ENCODE assay signal across 1 cellular context in the genomic region with DNA sequence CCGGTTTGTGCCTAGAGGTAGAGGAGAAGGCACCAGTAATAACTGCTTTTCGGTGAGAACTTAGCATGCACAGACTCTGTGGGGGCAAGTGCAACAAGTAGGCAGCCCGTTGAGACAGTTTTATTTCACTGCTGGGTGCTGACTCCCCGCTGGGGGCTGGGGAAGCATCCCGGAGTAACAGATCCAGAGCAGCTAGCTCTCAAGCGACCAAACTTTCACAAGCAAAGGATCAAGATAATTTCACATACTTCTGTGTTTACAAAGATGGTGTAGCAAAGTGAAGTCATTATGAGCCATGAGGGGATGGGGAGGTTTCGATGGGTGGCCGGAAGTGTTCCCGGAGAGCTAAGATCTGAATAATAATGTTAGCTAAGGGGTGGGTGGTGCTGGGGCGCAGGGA.
TF ChIP-seq lines count a peak whose summit lies in the region.

No MANE protein-coding gene starts in this region.

TF ChIP-seq in HepG2, 621 proteins besides CTCF, POLR2A, EP300 and RAD21:
- TF ChIP-seq IKZF1 (IDR thresholded peaks at IDR 0.05) (no peak), ZNF18 (CRISPR knock-in tag; IDR thresholded peaks at IDR 0.05; ENCODE audit: insufficient replicate concordance) (no peak), GMEB2 (CRISPR knock-in tag; IDR thresholded peaks at IDR 0.05; ENCODE audit: low read depth) (no peak), ZKSCAN1 (IDR thresholded peaks at IDR 0.05; ENCODE audit: low read length) (no peak), ZNF205 (CRISPR knock-in tag; IDR thresholded peaks at IDR 0.05) (no peak), ZNF143 (CRISPR knock-in tag; IDR thresholded peaks at IDR 0.05) (no peak), ZNF431 (CRISPR knock-in tag; IDR thresholded peaks at IDR 0.05; ENCODE audit: borderline replicate concordance, low read depth) (no peak), LCORL (IDR thresholded peaks at IDR 0.05) (no peak), LCORL (CRISPR knock-in tag; IDR thresholded peaks at IDR 0.05) (no peak), NR2F1 (CRISPR knock-in tag; IDR thresholded peaks at IDR 0.05) (no peak), DMTF1 (CRISPR knock-in tag; IDR thresholded peaks at IDR 0.05) (no peak)
- TF ChIP-seq, protein P1, sequence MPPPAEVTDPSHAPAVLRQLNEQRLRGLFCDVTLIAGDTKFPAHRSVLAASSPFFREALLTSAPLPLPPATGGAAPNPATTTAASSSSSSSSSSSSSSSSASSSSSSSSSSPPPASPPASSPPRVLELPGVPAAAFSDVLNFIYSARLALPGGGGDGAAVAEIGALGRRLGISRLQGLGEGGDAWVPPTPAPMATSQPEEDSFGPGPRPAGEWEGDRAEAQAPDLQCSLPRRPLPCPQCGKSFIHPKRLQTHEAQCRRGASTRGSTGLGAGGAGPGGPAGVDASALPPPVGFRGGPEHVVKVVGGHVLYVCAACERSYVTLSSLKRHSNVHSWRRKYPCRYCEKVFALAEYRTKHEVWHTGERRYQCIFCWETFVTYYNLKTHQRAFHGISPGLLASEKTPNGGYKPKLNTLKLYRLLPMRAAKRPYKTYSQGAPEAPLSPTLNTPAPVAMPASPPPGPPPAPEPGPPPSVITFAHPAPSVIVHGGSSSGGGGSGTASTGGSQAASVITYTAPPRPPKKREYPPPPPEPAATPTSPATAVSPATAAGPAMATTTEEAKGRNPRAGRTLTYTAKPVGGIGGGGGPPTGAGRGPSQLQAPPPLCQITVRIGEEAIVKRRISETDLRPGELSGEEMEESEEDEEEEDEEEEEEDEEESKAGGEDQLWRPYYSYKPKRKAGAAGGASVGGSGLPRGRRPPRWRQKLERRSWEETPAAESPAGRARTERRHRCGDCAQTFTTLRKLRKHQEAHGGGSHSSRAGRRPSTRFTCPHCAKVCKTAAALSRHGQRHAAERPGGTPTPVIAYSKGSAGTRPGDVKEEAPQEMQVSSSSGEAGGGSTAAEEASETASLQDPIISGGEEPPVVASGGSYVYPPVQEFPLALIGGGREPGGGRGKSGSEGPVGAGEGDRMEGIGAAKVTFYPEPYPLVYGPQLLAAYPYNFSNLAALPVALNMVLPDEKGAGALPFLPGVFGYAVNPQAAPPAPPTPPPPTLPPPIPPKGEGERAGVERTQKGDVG (CRISPR knock-in tag; IDR thresholded peaks at IDR 0.05; ENCODE audit: borderline replicate concordance) = no peak
- TF ChIP-seq, protein P2, sequence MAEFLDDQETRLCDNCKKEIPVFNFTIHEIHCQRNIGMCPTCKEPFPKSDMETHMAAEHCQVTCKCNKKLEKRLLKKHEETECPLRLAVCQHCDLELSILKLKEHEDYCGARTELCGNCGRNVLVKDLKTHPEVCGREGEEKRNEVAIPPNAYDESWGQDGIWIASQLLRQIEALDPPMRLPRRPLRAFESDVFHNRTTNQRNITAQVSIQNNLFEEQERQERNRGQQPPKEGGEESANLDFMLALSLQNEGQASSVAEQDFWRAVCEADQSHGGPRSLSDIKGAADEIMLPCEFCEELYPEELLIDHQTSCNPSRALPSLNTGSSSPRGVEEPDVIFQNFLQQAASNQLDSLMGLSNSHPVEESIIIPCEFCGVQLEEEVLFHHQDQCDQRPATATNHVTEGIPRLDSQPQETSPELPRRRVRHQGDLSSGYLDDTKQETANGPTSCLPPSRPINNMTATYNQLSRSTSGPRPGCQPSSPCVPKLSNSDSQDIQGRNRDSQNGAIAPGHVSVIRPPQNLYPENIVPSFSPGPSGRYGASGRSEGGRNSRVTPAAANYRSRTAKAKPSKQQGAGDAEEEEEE (CRISPR knock-in tag; IDR thresholded peaks at IDR 0.05; ENCODE audit: borderline replicate concordance) = no peak
